Comparison of ENCODE assay signal across 8 cellular contexts in genomic region chr6:27836080-27836782, GRCh38.
DNase-seq lines count a peak whose midpoint lies in the region; ATAC-seq and TF ChIP-seq lines count a peak whose summit lies in the region.

No MANE protein-coding gene starts in this region.

- intact Hi-C loops in heart right ventricle (cut with DNase I) = loop anchor here in 4 of 10 donors (2.0 to 10.0 kb wide), 3 partner anchors 56 to 1811 kb away; a partner anchor contains a TSS
- intact Hi-C loops in Right ventricle myocardium inferior (cut with DNase I) = loop anchor here (5.0 to 10.0 kb wide), 2 partner anchors 36 to 1811 kb away; a partner anchor contains a TSS
- intact Hi-C loops in right lobe of liver (cut with DNase I) = no loop called here
- intact Hi-C loops in uterus (cut with DNase I; ENCODE audit: low total_unique reads) = no loop called here

- ATAC-seq in heart right ventricle = no peak
- ATAC-seq in Right ventricle myocardium inferior = no peak
- no peak for ATAC-seq in right lobe of liver
- ATAC-seq in HG03469 (IDR thresholded peaks at IDR 0.05; ENCODE audit: unreplicated experiment) = no peak
- no peak for ATAC-seq in HG03108 (IDR thresholded peaks at IDR 0.05; ENCODE audit: unreplicated experiment)

- no peak for TF ChIP-seq POLR2A in right lobe of liver (IDR thresholded peaks at IDR 0.05)
- TF ChIP-seq POLR2A in uterus (IDR thresholded peaks at IDR 0.05) = no peak

- 32 to 37% methylated on average over 3 of the region's 3 CpGs for WGBS in heart right ventricle, 2 donors
- 11% methylated on average over 3 of the region's 3 CpGs for WGBS in right lobe of liver (ENCODE audit: insufficient coverage, low coverage, low lambda C conversion rate, missing lambda C conversion rate)

- no peak for DNase-seq in heart right ventricle
- DNase-seq in Right ventricle myocardium inferior (ENCODE audit: missing footprints) = no peak
- no peak for DNase-seq in right lobe of liver
- DNase-seq in uterus = no peak
- DNase-seq in amniotic stem cell (lab: John Stamatoyannopoulos, UW) = no peak

- H3K4me3 ChIP-seq in heart right ventricle (peak overlapping the region; percentile 61 to 95 (median 82)), right lobe of liver (peak overlapping the region; percentile 50 to 75 (median 67)), uterus (peak overlapping the region; percentile 77 to 85)

- H3K36me3 ChIP-seq in heart right ventricle = peaks cover 0 to 12% (median 0%) of the 10 kb centered on the region in 9 donors
- H3K36me3 ChIP-seq in right lobe of liver = no peaks in the 10 kb centered on the region
- H3K36me3 ChIP-seq in uterus = no peaks in the 10 kb centered on the region

- no peaks in the 10 kb centered on the region for H3K9me3 ChIP-seq in heart right ventricle
- no peaks in the 10 kb centered on the region for H3K9me3 ChIP-seq in right lobe of liver
- no peaks in the 10 kb centered on the region for H3K9me3 ChIP-seq in uterus

- H3K4me1 ChIP-seq in heart right ventricle (peaks cover 0 to 46% (median 31%) of the 10 kb centered on the region in 9 donors), right lobe of liver (peaks cover 0 to 21% (median 2%) of the 10 kb centered on the region in 4 donors), uterus (no peaks in the 10 kb centered on the region)

- H3K27ac ChIP-seq in heart right ventricle (peak overlapping the region in 8 of 10 donors; percentile 86 to 98 (median 96)), angular gyrus (ENCODE audit: low read depth, low read length) (peak overlapping the region; percentile 58), right lobe of liver (peak overlapping the region; percentile 94 to 97 (median 96)), uterus (peak overlapping the region; percentile 95 to 98)

- no peak for TF ChIP-seq CTCF in heart right ventricle (IDR thresholded peaks at IDR 0.05)
- TF ChIP-seq CTCF in right lobe of liver (IDR thresholded peaks at IDR 0.05) = no peak
- no peak for TF ChIP-seq CTCF in uterus (IDR thresholded peaks at IDR 0.05)

- H3K27me3 ChIP-seq in heart right ventricle (no peaks in the 10 kb centered on the region), right lobe of liver (no peaks in the 10 kb centered on the region), uterus (no peaks in the 10 kb centered on the region)
